In genomic region chr19:1860821-1861598, GRCh38 we compare ENCODE assay signal across 8 cellular contexts. TPM values are rescaled to one million over a fixed set of nuclear protein-coding genes. Genes with fewer than 3 reads are reported as not detected.
A peak's percentile ranks its signal among the peaks of the same experiment; 100 is the strongest.
DNase-seq lines count a peak whose midpoint lies in the region; ATAC-seq and TF ChIP-seq lines count a peak whose summit lies in the region.

No MANE protein-coding gene starts in this region.

- H3K27ac ChIP-seq in AG04450 (ENCODE audit: low read depth, low read length) (no peak overlapping the region), brain microvascular endothelial cell (peak overlapping the region; percentile 64), mesodermal cell (ENCODE audit: low read depth, low read length, severe bottlenecking) (peak overlapping the region; percentile 49)

- POLR2A ChIA-PET in AG04450 (lab: Yijun Ruan, JAX): no interaction called here

- no peak for ATAC-seq in HG03432 (IDR thresholded peaks at IDR 0.05; ENCODE audit: unreplicated experiment)
- ATAC-seq in GM18873 (IDR thresholded peaks at IDR 0.05; ENCODE audit: low FRiP score, unreplicated experiment): no peak
- ATAC-seq in HG02623 (IDR thresholded peaks at IDR 0.05; ENCODE audit: unreplicated experiment): no peak

- H3K4me3 ChIP-seq in AG04450 (ENCODE audit: low read depth, low read length) (peak overlapping the region; percentile 81), brain microvascular endothelial cell (ENCODE audit: low read depth, low read length) (peak overlapping the region; percentile 83), mesodermal cell (ENCODE audit: extremely low read depth, insufficient read depth, low read length, poor library complexity, severe bottlenecking) (peak overlapping the region; percentile 84)

- in situ Hi-C loops in brain microvascular endothelial cell (cut with HindIII; ENCODE audit: low pct_ligation_motif_present, low sequenced_read_pairs): no loop called here

- no peaks in the 10 kb centered on the region for H3K27me3 ChIP-seq in AG04450 (ENCODE audit: control insufficient read depth, insufficient read depth, low read length)
- no peaks in the 10 kb centered on the region for H3K27me3 ChIP-seq in brain microvascular endothelial cell (replicated peaks)

- H3K9me3 ChIP-seq in AG04450 (ENCODE audit: control insufficient read depth, insufficient read depth, low read length): no peaks in the 10 kb centered on the region
- H3K9me3 ChIP-seq in mesodermal cell (ENCODE audit: control insufficient read depth, low read length): no peaks in the 10 kb centered on the region

- DNase-seq in AG04450 (ENCODE audit: low read depth, low spot score): no peak
- DNase-seq in HT-29 (ENCODE audit: low spot score): peak; percentile 16
- no peak for DNase-seq in brain microvascular endothelial cell
- DNase-seq in NCI-H226: no peak

- TF ChIP-seq CTCF in AG04450 (IDR thresholded peaks at IDR 0.05; ENCODE audit: low read depth, low read length) (no peak), brain microvascular endothelial cell (IDR thresholded peaks at IDR 0.05; ENCODE audit: low read depth, low read length, missing control alignments) (no peak)

- H3K36me3 ChIP-seq in brain microvascular endothelial cell (replicated peaks): no peaks in the 10 kb centered on the region
- H3K36me3 ChIP-seq in mesodermal cell (ENCODE audit: control insufficient read depth, insufficient read depth, low read length): no peaks in the 10 kb centered on the region

- 8 to 26% methylated on average over 16 to 17 of the region's 28 CpGs for WGBS in mesodermal cell (ENCODE audit: insufficient coverage in 2 of 2), 2 experiments

- CTCF ChIA-PET in AG04450 (lab: Charles Lee): interaction anchor here (1.5 to 1.6 kb wide), 2 partner anchors 12 to 35 kb away, joined by 3 read pairs; no protein-coding TSS in a partner anchor

- H3K4me1 ChIP-seq in mesodermal cell (ENCODE audit: control insufficient read depth, insufficient read depth, low read length, poor library complexity, severe bottlenecking): peaks cover 52% of the 10 kb centered on the region

RNA-seq across cellular contexts. Expression of gene KLF16, which starts 2.4 kb away (rescaled TPM):
- 3.4 and 4.4 TPM in 2 replicates for polyA plus RNA-seq in AG04450 (2011; rRNA removed)
- polyA minus RNA-seq in AG04450 (2011; rRNA and poly(A)+ RNA removed): 2.7 and 3.0 TPM in 2 replicates
- 25.2 and 34.5 TPM in 2 replicates for total RNA-seq in HT-29 (2014; rRNA removed; shearing (Covaris generic))
- 24.9 TPM for polyA plus RNA-seq in mesodermal cell (2013, experiment 1 of 2)
- polyA plus RNA-seq in mesodermal cell (2013, experiment 2 of 2): 18.9 TPM

RNA-seq across cellular contexts. Expression of gene REXO1, which starts 12.7 kb away (rescaled TPM):
- polyA plus RNA-seq in AG04450 (2011; rRNA removed): 5.4 and 8.4 TPM in 2 replicates
- polyA minus RNA-seq in AG04450 (2011; rRNA and poly(A)+ RNA removed): 7.1 and 9.0 TPM in 2 replicates
- 19.1 and 26.1 TPM in 2 replicates for total RNA-seq in HT-29 (2014; rRNA removed; shearing (Covaris generic))
- polyA plus RNA-seq in mesodermal cell (2013, experiment 1 of 2): 23.2 TPM
- polyA plus RNA-seq in mesodermal cell (2013, experiment 2 of 2): 21.6 TPM

RNA-seq across cellular contexts. Expression of gene ABHD17A, which starts 24.3 kb away (rescaled TPM):
- 30.8 and 54.5 TPM in 2 replicates for polyA plus RNA-seq in AG04450 (2011; rRNA removed)
- 8.1 TPM in 2 replicates for polyA minus RNA-seq in AG04450 (2011; rRNA and poly(A)+ RNA removed)
- total RNA-seq in HT-29 (2014; rRNA removed; shearing (Covaris generic)): 136 and 141 TPM in 2 replicates
- 82.9 TPM for polyA plus RNA-seq in mesodermal cell (2013, experiment 1 of 2)
- 63.1 TPM for polyA plus RNA-seq in mesodermal cell (2013, experiment 2 of 2)

RNA-seq across cellular contexts. Expression of gene ADAT3, which starts 44.2 kb away (rescaled TPM):
- polyA plus RNA-seq in AG04450 (2011; rRNA removed): 0.35 and 0.55 TPM in 2 replicates
- 0.17 and 0.37 TPM in 2 replicates for polyA minus RNA-seq in AG04450 (2011; rRNA and poly(A)+ RNA removed)
- 3.2 and 6.9 TPM in 2 replicates for total RNA-seq in HT-29 (2014; rRNA removed; shearing (Covaris generic))
- polyA plus RNA-seq in mesodermal cell (2013, experiment 1 of 2): 2.6 TPM
- polyA plus RNA-seq in mesodermal cell (2013, experiment 2 of 2): 2.7 TPM

RNA-seq across cellular contexts. Expression of gene SCAMP4, which starts 44.2 kb away (rescaled TPM):
- polyA plus RNA-seq in AG04450 (2011; rRNA removed): 6.7 and 10.7 TPM in 2 replicates
- polyA minus RNA-seq in AG04450 (2011; rRNA and poly(A)+ RNA removed): 9.7 and 12.6 TPM in 2 replicates
- total RNA-seq in HT-29 (2014; rRNA removed; shearing (Covaris generic)): 67.6 and 73.3 TPM in 2 replicates
- polyA plus RNA-seq in mesodermal cell (2013, experiment 1 of 2): 46.9 TPM
- 42.3 TPM for polyA plus RNA-seq in mesodermal cell (2013, experiment 2 of 2)
